Comparison of ENCODE assay signal across 10 cellular contexts in the genomic region with DNA sequence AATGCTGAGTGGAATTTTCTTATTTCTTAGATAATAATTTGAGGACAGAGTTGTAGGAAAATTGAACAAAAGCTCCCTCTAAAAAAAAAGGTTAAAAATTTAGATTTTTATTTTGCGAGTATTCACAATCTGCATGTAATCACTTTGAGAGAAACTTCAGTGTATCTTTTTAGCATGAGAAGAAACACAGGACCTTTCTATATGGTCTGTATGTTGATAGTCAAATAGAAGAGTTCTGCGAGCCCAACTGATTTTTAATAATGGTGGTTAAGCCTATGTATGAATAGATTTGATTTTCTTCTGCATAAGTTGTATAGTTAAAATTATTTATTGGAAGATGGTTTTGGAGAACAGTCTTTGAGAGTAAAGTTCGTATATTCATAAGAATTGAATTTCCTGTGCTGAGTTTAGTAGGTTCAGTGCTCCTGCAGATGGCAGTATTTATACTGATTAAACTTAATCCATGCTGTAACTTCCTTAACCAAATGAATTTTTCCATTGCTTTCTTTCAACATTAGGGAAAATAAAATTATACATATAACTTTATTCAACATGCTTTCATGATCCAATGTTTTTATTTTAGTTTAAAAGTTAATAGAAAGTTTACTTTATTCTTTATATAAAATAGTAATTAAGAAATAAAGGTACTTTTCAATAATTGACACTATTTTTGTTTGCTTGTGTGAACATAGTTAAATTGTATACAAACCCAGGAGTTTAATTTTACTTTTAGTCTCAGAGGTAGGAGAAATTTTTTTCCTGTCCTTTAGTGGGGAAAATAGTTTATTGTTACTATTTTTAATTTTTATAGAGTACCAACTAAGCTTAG. TPM values are rescaled to one million over a fixed set of nuclear protein-coding genes. Genes with fewer than 3 reads are reported as not detected.
DNase-seq lines count a peak whose midpoint lies in the region; ATAC-seq, FAIRE-seq and TF ChIP-seq lines count a peak whose summit lies in the region.
"Had no signal": no experiment of that assay in that cellular context is flagged by ENCODE, and none has a peak within 500 bp of the region (broad histone marks: within the 10 kb centered on the region; RNA-seq: fewer than 3 reads in every experiment).

No MANE protein-coding gene starts in this region.

- H3K4me1 Mint-ChIP-seq in CD4-positive, alpha-beta T cell (ENCODE audit: low read depth): peaks cover 22% of the 10 kb centered on the region
- H3K4me1 Mint-ChIP-seq in mesothelial cell of epicardium: peaks cover 12% of the 10 kb centered on the region

- no peak overlapping the region for H3K4me3 ChIP-seq in bronchial epithelial cell (ENCODE audit: low read depth, low read length)
- H3K4me3 ChIP-seq: ovary had no signal

- CTCF ChIA-PET in CD4-positive, alpha-beta T cell (lab: Charles Lee): interaction anchor here (0.9 kb wide), 1 partner anchor 722 kb away, joined by 3 read pairs; no protein-coding TSS in a partner anchor

- no peak overlapping the region for H3K27ac ChIP-seq in CD4-positive, alpha-beta T cell (ENCODE audit: low read depth, low read length)
- H3K27ac ChIP-seq: ovary had no signal

- no peak overlapping the region for H3K27ac Mint-ChIP-seq in CD4-positive, alpha-beta T cell
- H3K27ac Mint-ChIP-seq in mesothelial cell of epicardium: peak overlapping the region; percentile 60
- H3K27ac Mint-ChIP-seq: dendritic cell treated with granulocyte-macrophage colony-stimulating factor and Interleukin-4, amounts not matched to agents 40 ng/mL and 50 ng/mL, for 4 days had no signal

- no peak for FAIRE-seq in bronchial epithelial cell (lab: Jason Lieb, UNC)

- H3K9me3 ChIP-seq in CD4-positive, alpha-beta T cell (ENCODE audit: control insufficient read depth, low read length): no peaks in the 10 kb centered on the region
- H3K9me3 ChIP-seq: ovary had no signal

- no peaks in the 10 kb centered on the region for H3K27me3 Mint-ChIP-seq in CD4-positive, alpha-beta T cell
- H3K27me3 Mint-ChIP-seq in mesothelial cell of epicardium (ENCODE audit: low read depth): no peaks in the 10 kb centered on the region
- H3K27me3 Mint-ChIP-seq: dendritic cell treated with granulocyte-macrophage colony-stimulating factor and Interleukin-4, amounts not matched to agents 40 ng/mL and 50 ng/mL, for 4 days had no signal

- POLR2A ChIA-PET in CD4-positive, alpha-beta T cell (lab: Charles Lee): interaction anchor here (1.5 kb wide), 1 partner anchor 20 kb away, joined by 3 read pairs; the partner anchor contains the start of gene TCERG1

- TF ChIP-seq CTCF in CD4-positive, alpha-beta T cell (IDR thresholded peaks at IDR 0.05): peak; percentile 35
- TF ChIP-seq CTCF in LNCAP (IDR thresholded peaks at IDR 0.05) (peak; percentile 69), bronchial epithelial cell (IDR thresholded peaks at IDR 0.05; ENCODE audit: insufficient read depth, low read length, severe bottlenecking) (peak; percentile 31), mesothelial cell of epicardium (IDR thresholded peaks at IDR 0.05; ENCODE audit: unreplicated experiment) (no peak)

- DNase-seq in CD4-positive, alpha-beta T cell: no peak
- DNase-seq in bronchial epithelial cell (ENCODE audit: low read depth) (peak; percentile 44), mesothelial cell of epicardium (ENCODE audit: low spot score in 2 of 2, unreplicated experiment in 2 of 2) (no peak), NCI-H146 treated with DMSO at 0.1 percent for 48 hours (lab: John Stamatoyannopoulos, UW; ENCODE audit: unreplicated experiment) (no peak)
- DNase-seq in stimulated activated CD4-positive, alpha-beta T cell treated with anti-CD3 and anti-CD28 coated beads, Interleukin-1b, Interleukin-23, amount 100 ng/mL, for 48 hours: no peak
- DNase-seq in stimulated activated CD4-positive, alpha-beta T cell treated with anti-CD3 and anti-CD28 coated beads, Interleukin-12 subunit alpha, Interleukin-12 subunit beta, amount 100 ng/mL, for 4 hours: no peak
- no peak for DNase-seq in activated effector memory CD4-positive, alpha-beta T cell treated with anti-CD3 and anti-CD28 coated beads, Interleukin-2, amount 50 U/mL, for 16 hours
- DNase-seq: ovary had no signal

- no peak for ATAC-seq in CD4-positive, alpha-beta T cell (ENCODE audit: poor library complexity)

- H3K27me3 ChIP-seq in CD4-positive, alpha-beta T cell (ENCODE audit: control insufficient read depth, insufficient read depth, low read length): no peaks in the 10 kb centered on the region
- no peaks in the 10 kb centered on the region for H3K27me3 ChIP-seq in bronchial epithelial cell (ENCODE audit: control insufficient read depth, insufficient read depth, low read length)
- H3K27me3 ChIP-seq: ovary had no signal

- peaks cover 16% of the 10 kb centered on the region for H3K36me3 ChIP-seq in bronchial epithelial cell (ENCODE audit: control insufficient read depth, insufficient read depth, low read length)
- H3K36me3 ChIP-seq: ovary had no signal

- peaks cover 87% of the 10 kb centered on the region for H3K36me3 Mint-ChIP-seq in CD4-positive, alpha-beta T cell (ENCODE audit: low read depth)
- peaks cover 33% of the 10 kb centered on the region for H3K36me3 Mint-ChIP-seq in mesothelial cell of epicardium

- H3K9me3 Mint-ChIP-seq in CD4-positive, alpha-beta T cell: no peaks in the 10 kb centered on the region
- H3K9me3 Mint-ChIP-seq in mesothelial cell of epicardium: no peaks in the 10 kb centered on the region
- H3K9me3 Mint-ChIP-seq: dendritic cell treated with granulocyte-macrophage colony-stimulating factor and Interleukin-4, amounts not matched to agents 40 ng/mL and 50 ng/mL, for 4 days had no signal

- H3K4me3 Mint-ChIP-seq in CD4-positive, alpha-beta T cell: no peak overlapping the region
- no peak overlapping the region for H3K4me3 Mint-ChIP-seq in mesothelial cell of epicardium
- H3K4me3 Mint-ChIP-seq: dendritic cell treated with granulocyte-macrophage colony-stimulating factor and Interleukin-4, amounts not matched to agents 40 ng/mL and 50 ng/mL, for 4 days had no signal

- intact Hi-C loops in CD4-positive, alpha-beta T cell (cut with DNase I, micrococcal nuclease): no loop called here

RNA-seq across cellular contexts. Expression of gene TCERG1, which starts 19.6 kb away (rescaled TPM):
- 10 to 100 TPM; 88.0 to 88.7 TPM for total RNA-seq in CD4-positive, alpha-beta T cell
- total RNA-seq in bronchial epithelial cell: 32.6 and 36.7 TPM in 2 replicates
- total RNA-seq in mesothelial cell of epicardium: 156 to 157 TPM (median 156 TPM) in 3 replicates

RNA-seq across cellular contexts. Expression of gene GPR151, which starts 49.3 kb away (rescaled TPM):
- total RNA-seq in CD4-positive, alpha-beta T cell: not detected
- total RNA-seq in bronchial epithelial cell (not detected in 2 replicates), mesothelial cell of epicardium (not detected in 3 replicates)
- total RNA-seq: ovary had no signal
